ENCODE assay signal across 14 cellular contexts in the genomic region with DNA sequence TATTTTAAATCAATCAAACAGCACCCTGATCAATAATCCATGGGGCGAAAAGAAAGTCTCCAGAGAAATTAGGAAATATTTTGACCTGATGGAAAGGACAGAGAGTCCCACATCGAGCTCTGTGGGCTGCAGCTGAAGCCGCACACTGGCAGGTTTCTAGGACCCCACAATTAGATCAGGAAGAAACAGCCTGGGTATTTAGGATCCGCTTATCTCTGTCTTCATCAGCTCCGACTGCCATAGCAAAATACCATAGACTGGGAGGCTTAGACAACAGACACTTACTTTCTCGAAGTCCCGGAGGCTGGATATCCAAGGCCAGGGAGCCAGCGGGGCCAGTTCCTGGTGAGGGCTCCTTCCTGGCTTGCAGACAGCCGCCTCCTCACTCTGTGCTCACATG. TPM values are rescaled to one million over a fixed set of nuclear protein-coding genes. Genes with fewer than 3 reads are reported as not detected.
DNase-seq lines count a peak whose midpoint lies in the region; ATAC-seq and TF ChIP-seq lines count a peak whose summit lies in the region.
"Had no signal": no experiment of that assay in that cellular context is flagged by ENCODE, and none has a peak within 500 bp of the region (broad histone marks: within the 10 kb centered on the region; RNA-seq: fewer than 3 reads in every experiment).

No MANE protein-coding gene starts in this region.

- peak overlapping the region; percentile 47 for H3K4me2 ChIP-seq in BLaER1
- no peak overlapping the region for H3K4me2 ChIP-seq in GM23248 (ENCODE audit: unreplicated experiment)

- WGBS in GM23248 (ENCODE audit: low coverage in 1 of 2, low lambda C conversion rate in 2 of 2, missing lambda C conversion rate in 2 of 2), 2 experiments: 92 to 95% methylated on average over 7 to 9 of the region's 9 CpGs

- H3K9me2 ChIP-seq in GM23248 (ENCODE audit: insufficient read depth): no peaks in the 10 kb centered on the region

- peaks cover 65% of the 10 kb centered on the region for H3K27me3 ChIP-seq in BLaER1
- H3K27me3 ChIP-seq in WERI-Rb-1 (ENCODE audit: insufficient read depth, low read depth, severe bottlenecking): peaks cover 24% of the 10 kb centered on the region
- H3K27me3 ChIP-seq in GM23248 (replicated peaks; ENCODE audit: insufficient read depth): no peaks in the 10 kb centered on the region

- H3K4me1 Mint-ChIP-seq in stimulated activated memory B cell treated with anti-CD40 and anti-IgM and Interleukin-4, amounts not matched to agents 10 μg/mL and 1 μg/mL and 100 μg/mL, for 72 hours: peaks cover 8% of the 10 kb centered on the region
- H3K4me1 Mint-ChIP-seq: CD4-positive, alpha-beta memory T cell had no signal

- H3F3A ChIP-seq in GM23248 (ENCODE audit: insufficient read depth): no peaks in the 10 kb centered on the region

- H4K20me1 ChIP-seq in BLaER1: peaks cover 28% of the 10 kb centered on the region; the same call in 1 of the 2 replicates
- H4K20me1 ChIP-seq in GM23248 (ENCODE audit: insufficient read depth): no peaks in the 10 kb centered on the region

- no peaks in the 10 kb centered on the region for H3K36me3 ChIP-seq in BLaER1
- H3K36me3 ChIP-seq in WERI-Rb-1: peaks cover 70% of the 10 kb centered on the region
- no peaks in the 10 kb centered on the region for H3K36me3 ChIP-seq in GM23248 (ENCODE audit: low read depth)

- no peak for ATAC-seq in stimulated activated memory B cell treated with anti-CD40 and anti-IgM and Interleukin-4, amounts not matched to agents 10 μg/mL and 1 μg/mL and 100 μg/mL, for 72 hours

- peak; percentile 88 for DNase-seq in NCI-H82 (lab: John Stamatoyannopoulos, UW)
- no peak for DNase-seq in WERI-Rb-1
- no peak for DNase-seq in NCI-H187 (lab: John Stamatoyannopoulos, UW)
- no peak for DNase-seq in GM23248
- DNase-seq: C1 segment of cervical spinal cord; Calu3; CD4-positive, alpha-beta memory T cell; COR-L47; DND-41; H7; HCEC 1CT had no signal

- no peak for TF ChIP-seq CTCF in WERI-Rb-1 (IDR thresholded peaks at IDR 0.05; ENCODE audit: low read depth, low read length)

- H3K36me3 Mint-ChIP-seq in stimulated activated memory B cell treated with anti-CD40 and anti-IgM and Interleukin-4, amounts not matched to agents 10 μg/mL and 1 μg/mL and 100 μg/mL, for 72 hours: no peaks in the 10 kb centered on the region
- H3K36me3 Mint-ChIP-seq: CD4-positive, alpha-beta memory T cell had no signal

- H3K79me2 ChIP-seq in GM23248 (ENCODE audit: insufficient read depth): no peaks in the 10 kb centered on the region

- H3K9me3 Mint-ChIP-seq in stimulated activated memory B cell treated with anti-CD40 and anti-IgM and Interleukin-4, amounts not matched to agents 10 μg/mL and 1 μg/mL and 100 μg/mL, for 72 hours: no peaks in the 10 kb centered on the region

- H3K27me3 Mint-ChIP-seq in stimulated activated memory B cell treated with anti-CD40 and anti-IgM and Interleukin-4, amounts not matched to agents 10 μg/mL and 1 μg/mL and 100 μg/mL, for 72 hours: peaks cover 23% of the 10 kb centered on the region
- H3K27me3 Mint-ChIP-seq: CD4-positive, alpha-beta memory T cell had no signal

- 0 out of 2 replicates have a peak overlapping the region, but pooled peaks have one; percentile 26 for H3K27ac ChIP-seq in BLaER1
- peak overlapping the region; percentile 16 for H3K27ac ChIP-seq in WERI-Rb-1
- H3K27ac ChIP-seq in GM23248: no peak overlapping the region

- H3K4me1 ChIP-seq in BLaER1 (peaks cover 87% of the 10 kb centered on the region), GM23248 (ENCODE audit: insufficient read depth) (no peaks in the 10 kb centered on the region)

- no peak overlapping the region for H2AFZ ChIP-seq in GM23248

- no peak overlapping the region for H3K4me3 Mint-ChIP-seq in stimulated activated memory B cell treated with anti-CD40 and anti-IgM and Interleukin-4, amounts not matched to agents 10 μg/mL and 1 μg/mL and 100 μg/mL, for 72 hours
- H3K4me3 Mint-ChIP-seq: CD4-positive, alpha-beta memory T cell had no signal

- H3K9me3 ChIP-seq in BLaER1 (no peaks in the 10 kb centered on the region), WERI-Rb-1 (ENCODE audit: severe bottlenecking) (no peaks in the 10 kb centered on the region), GM23248 (ENCODE audit: low read depth) (no peaks in the 10 kb centered on the region)

- no peak overlapping the region for H3K27ac Mint-ChIP-seq in stimulated activated memory B cell treated with anti-CD40 and anti-IgM and Interleukin-4, amounts not matched to agents 10 μg/mL and 1 μg/mL and 100 μg/mL, for 72 hours
- H3K27ac Mint-ChIP-seq: CD4-positive, alpha-beta memory T cell had no signal

- H3K9ac ChIP-seq in BLaER1 (no peak overlapping the region), GM23248 (no peak overlapping the region)

- in situ Hi-C loops in GM23248 (cut with MboI): no loop called here

- H3K4me3 ChIP-seq in BLaER1 (no peak overlapping the region), WERI-Rb-1 (ENCODE audit: low read depth, low read length) (no peak overlapping the region), GM23248 (no peak overlapping the region)

RNA-seq across cellular contexts. Expression of gene CCNQ, which starts 36.4 kb away (rescaled TPM):
- 34.7 and 45.5 TPM in 2 replicates for total RNA-seq in GM23248 (2014; rRNA removed; shearing (Covaris generic))
- polyA plus RNA-seq in GM23248 (2016; fragmentation: Nextera tagmentation; extraction: Ambion mirVana): 29.1 and 34.5 TPM in 2 replicates

RNA-seq across cellular contexts. Expression of gene ATP2B3, which starts 45.1 kb away (rescaled TPM):
- not detected in 2 replicates for total RNA-seq in GM23248 (2014; rRNA removed; shearing (Covaris generic))
- not detected in 2 replicates for polyA plus RNA-seq in GM23248 (2016; fragmentation: Nextera tagmentation; extraction: Ambion mirVana)
- total RNA-seq: A172; Calu3; CD4-positive, alpha-beta memory T cell; H7 had no signal
